Comparison of ENCODE assay signal across 9 cellular contexts in genomic region chrX:128975716-128976115, GRCh38.
A peak's percentile ranks its signal among the peaks of the same experiment; 100 is the strongest.
DNase-seq lines count a peak whose midpoint lies in the region; ATAC-seq, FAIRE-seq and TF ChIP-seq lines count a peak whose summit lies in the region.
"Had no signal": no experiment of that assay in that cellular context is flagged by ENCODE, and none has a peak within 500 bp of the region (broad histone marks: within the 10 kb centered on the region; RNA-seq: fewer than 3 reads in every experiment).

No MANE protein-coding gene starts in this region.

- H4K20me1 ChIP-seq in OCI-LY3 (ENCODE audit: insufficient read depth, low read length): no peaks in the 10 kb centered on the region

- H3K27ac ChIP-seq in OCI-LY3 (ENCODE audit: low read length) (no peak overlapping the region), psoas muscle (no peak overlapping the region), uterus (no peak overlapping the region)

- no peak overlapping the region for H2AFZ ChIP-seq in OCI-LY3 (ENCODE audit: low read depth, low read length)

- H3K4me3 ChIP-seq in OCI-LY3 (ENCODE audit: low read length) (no peak overlapping the region), psoas muscle (no peak overlapping the region), uterus (no peak overlapping the region)

- ATAC-seq in HG02885 (IDR thresholded peaks at IDR 0.05; ENCODE audit: poor library complexity, unreplicated experiment) (peak; percentile 92), esophagus mucosa (peak; percentile 63), psoas muscle (no peak)
- ATAC-seq: right cardiac atrium had no signal

- no peak overlapping the region for H3K9ac ChIP-seq in OCI-LY3 (ENCODE audit: low read length)

- H3K4me1 ChIP-seq in OCI-LY3 (ENCODE audit: low read length) (peaks cover 8% of the 10 kb centered on the region), psoas muscle (no peaks in the 10 kb centered on the region), uterus (no peaks in the 10 kb centered on the region)

- H3K9me3 ChIP-seq in OCI-LY3 (ENCODE audit: insufficient read depth, low read length) (no peaks in the 10 kb centered on the region), psoas muscle (no peaks in the 10 kb centered on the region), uterus (no peaks in the 10 kb centered on the region)

- WGBS in psoas muscle, 3 donors: 5 to 9% (median 6%) methylated on average over 6 of the region's 6 CpGs

- H3K27me3 ChIP-seq in OCI-LY3 (ENCODE audit: low read depth, low read length) (no peaks in the 10 kb centered on the region), psoas muscle (ENCODE audit: insufficient read depth in 3 of 3, low read length in 2 of 3) (no peaks in the 10 kb centered on the region), uterus (no peaks in the 10 kb centered on the region)

- TF ChIP-seq POLR2A in uterus (IDR thresholded peaks at IDR 0.05): no peak

- no peak overlapping the region for H3K4me2 ChIP-seq in OCI-LY3 (ENCODE audit: low read length)

- no peaks in the 10 kb centered on the region for H3K79me2 ChIP-seq in OCI-LY3 (ENCODE audit: low read length)

- intact Hi-C loops in psoas muscle (cut with DNase I) (no loop called here), uterus (cut with DNase I; ENCODE audit: low total_unique reads) (no loop called here)

- peak; percentile 72 for TF ChIP-seq CTCF in OCI-LY3 (IDR thresholded peaks at IDR 0.05; ENCODE audit: low read depth, low read length)
- TF ChIP-seq CTCF in psoas muscle (IDR thresholded peaks at IDR 0.05): peak; percentile 28
- peak in 1 of 4 experiments; percentile 11 for TF ChIP-seq CTCF in uterus (IDR thresholded peaks at IDR 0.05)

- DNase-seq in activated T-cell treated with anti-CD3 and anti-CD28 coated beads, Interleukin-2, amount 50 U/mL, for 48 hours: peak; percentile 47 to 52
- no peak for DNase-seq in activated T-cell treated with anti-CD3 and anti-CD28 coated beads for 4 hours
- DNase-seq in psoas muscle: no peak
- DNase-seq in uterus: no peak
- no peak for DNase-seq in GM19239 (ENCODE audit: insufficient read length, low spot score)

- no peak for FAIRE-seq in GM19239 (lab: Jason Lieb, UNC)

- H3K36me3 ChIP-seq in OCI-LY3 (replicated peaks; ENCODE audit: low read depth, low read length) (no peaks in the 10 kb centered on the region), psoas muscle (ENCODE audit: insufficient read depth in 1 of 2, low read depth in 1 of 2) (no peaks in the 10 kb centered on the region), uterus (no peaks in the 10 kb centered on the region)

Comparison
In these comparisons a context has a peak if more than half of its experiments do, and no peak if none do; other contexts are left out.
1. DNase-seq: peak in activated T-cell treated with anti-CD3 and anti-CD28 coated beads, Interleukin-2, amount 50 U/mL, for 48 hours (2 of 2); none in activated T-cell treated with anti-CD3 and anti-CD28 coated beads for 4 hours (single experiment), psoas muscle (0 of 2), uterus (0 of 2) and GM19239 (single experiment).
2. ATAC-seq: peak in HG02885 (single experiment) and esophagus mucosa (single experiment); none in psoas muscle (0 of 4).